1 cellular context compared by ENCODE assay signal in genomic region chr5:151157426-151158286, GRCh38.
A peak's percentile ranks its signal among the peaks of the same experiment; 100 is the strongest.
TF ChIP-seq lines count a peak whose summit lies in the region.

Gene ANXA6, minus strand, starts transcription at chr5:151157779. Its CDS starts 9,878 bp downstream, at chr5:151147901.

TF ChIP-seq in HepG2, 621 proteins besides CTCF, POLR2A, EP300 and RAD21 (continued from another document and continues in another):
- TF ChIP-seq ZNF687 (CRISPR knock-in tag; IDR thresholded peaks at IDR 0.05) (peak; percentile 95), ZNF3 (CRISPR knock-in tag; IDR thresholded peaks at IDR 0.05) (no peak), ZNF101 (CRISPR knock-in tag; IDR thresholded peaks at IDR 0.05; ENCODE audit: borderline replicate concordance, low read depth) (no peak), PAWR (CRISPR knock-in tag; IDR thresholded peaks at IDR 0.05; ENCODE audit: borderline replicate concordance) (no peak), SRY (CRISPR knock-in tag; IDR thresholded peaks at IDR 0.05) (no peak), MAF1 (CRISPR knock-in tag; IDR thresholded peaks at IDR 0.05; ENCODE audit: borderline replicate concordance) (no peak), TGIF2 (CRISPR knock-in tag; IDR thresholded peaks at IDR 0.05) (0 out of 2 replicates have a peak, but pooled peaks have one; percentile 13), ZNF383 (CRISPR knock-in tag; IDR thresholded peaks at IDR 0.05; ENCODE audit: borderline replicate concordance) (no peak), ZSCAN29 (CRISPR knock-in tag; conservative IDR thresholded peaks at IDR 0.05) (0 out of 2 replicates have a peak, but pooled peaks have one; percentile 41), HNF1B (CRISPR knock-in tag; IDR thresholded peaks at IDR 0.05) (no peak), AHR (CRISPR knock-in tag; IDR thresholded peaks at IDR 0.05) (no peak), CHCHD3 (CRISPR knock-in tag; IDR thresholded peaks at IDR 0.05) (no peak), ZFAT (CRISPR knock-in tag; conservative IDR thresholded peaks at IDR 0.05) (no peak), RFX3 (CRISPR knock-in tag; IDR thresholded peaks at IDR 0.05) (no peak), CEBPZ (IDR thresholded peaks at IDR 0.05; ENCODE audit: low read length) (no peak), ATF6 (CRISPR knock-in tag; conservative IDR thresholded peaks at IDR 0.05) (no peak), ZNF296 (CRISPR knock-in tag; conservative IDR thresholded peaks at IDR 0.05) (no peak; the same call in 1 of the 2 replicates), ZNF569 (CRISPR knock-in tag; IDR thresholded peaks at IDR 0.05; ENCODE audit: borderline replicate concordance) (peak; percentile 47; the same call in 1 of the 2 replicates), ZNF75D (CRISPR knock-in tag; IDR thresholded peaks at IDR 0.05; ENCODE audit: borderline replicate concordance) (no peak), TBX3 (IDR thresholded peaks at IDR 0.05; ENCODE audit: borderline replicate concordance) (no peak), ATF7 (IDR thresholded peaks at IDR 0.05) (no peak), ATF7 (CRISPR knock-in tag; IDR thresholded peaks at IDR 0.05) (no peak), MEIS1 (CRISPR knock-in tag; IDR thresholded peaks at IDR 0.05; ENCODE audit: borderline replicate concordance) (0 out of 2 replicates have a peak, but pooled peaks have one; percentile 42), ZSCAN20 (CRISPR knock-in tag; IDR thresholded peaks at IDR 0.05; ENCODE audit: borderline replicate concordance) (no peak; the same call in 1 of the 2 replicates), JUND (CRISPR knock-in tag; IDR thresholded peaks at IDR 0.05) (no peak), TCF7 (IDR thresholded peaks at IDR 0.05; ENCODE audit: low read depth) (no peak), TFAP4 (IDR thresholded peaks at IDR 0.05; ENCODE audit: borderline replicate concordance, low read depth) (no peak), NFE2L1 (CRISPR knock-in tag; IDR thresholded peaks at IDR 0.05; ENCODE audit: borderline replicate concordance) (no peak), ZNF143 (CRISPR knock-in tag; IDR thresholded peaks at IDR 0.05) (no peak), ZNF839 (CRISPR knock-in tag; IDR thresholded peaks at IDR 0.05; ENCODE audit: borderline replicate concordance) (no peak), ARNTL (CRISPR knock-in tag; IDR thresholded peaks at IDR 0.05) (no peak; the same call in 1 of the 2 replicates), RFXANK (CRISPR knock-in tag; IDR thresholded peaks at IDR 0.05) (no peak), ZNF468 (CRISPR knock-in tag; IDR thresholded peaks at IDR 0.05) (no peak), ZNF737 (CRISPR knock-in tag; IDR thresholded peaks at IDR 0.05; ENCODE audit: borderline replicate concordance) (no peak), NFKB2 (CRISPR knock-in tag; IDR thresholded peaks at IDR 0.05; ENCODE audit: borderline replicate concordance) (peak; percentile 69; the same call in 1 of the 2 replicates), THAP7 (CRISPR knock-in tag; IDR thresholded peaks at IDR 0.05) (no peak), GATAD1 (CRISPR knock-in tag; IDR thresholded peaks at IDR 0.05) (0 out of 2 replicates have a peak, but pooled peaks have one; percentile 2), ZNF841 (CRISPR knock-in tag; IDR thresholded peaks at IDR 0.05; ENCODE audit: borderline replicate concordance) (no peak), ZNF704 (CRISPR knock-in tag; IDR thresholded peaks at IDR 0.05; ENCODE audit: borderline replicate concordance) (peak; percentile 52; the same call in 1 of the 2 replicates), ZNF432 (CRISPR knock-in tag; IDR thresholded peaks at IDR 0.05; ENCODE audit: borderline replicate concordance) (no peak), MXD3 (CRISPR knock-in tag; IDR thresholded peaks at IDR 0.05) (no peak; the same call in 1 of the 2 replicates), ZNF382 (CRISPR knock-in tag; IDR thresholded peaks at IDR 0.05; ENCODE audit: borderline replicate concordance) (no peak), ZNF607 (CRISPR knock-in tag; IDR thresholded peaks at IDR 0.05; ENCODE audit: borderline replicate concordance) (no peak), IKZF5 (CRISPR knock-in tag; IDR thresholded peaks at IDR 0.05) (no peak), ZNF501 (CRISPR knock-in tag; IDR thresholded peaks at IDR 0.05) (peak; percentile 37; the same call in 1 of the 2 replicates), HCFC1 (IDR thresholded peaks at IDR 0.05; ENCODE audit: low read depth, low read length) (no peak), RORA (CRISPR knock-in tag; IDR thresholded peaks at IDR 0.05) (no peak), ZNF556 (CRISPR knock-in tag; IDR thresholded peaks at IDR 0.05; ENCODE audit: borderline replicate concordance) (no peak; the same call in 1 of the 2 replicates), NFYC (CRISPR knock-in tag; IDR thresholded peaks at IDR 0.05) (peak; percentile 79), RARG (CRISPR knock-in tag; IDR thresholded peaks at IDR 0.05; ENCODE audit: low read depth) (no peak), MXD4 (CRISPR knock-in tag; IDR thresholded peaks at IDR 0.05) (peak; percentile 80; the same call in 1 of the 2 replicates), ZNF354B (CRISPR knock-in tag; IDR thresholded peaks at IDR 0.05) (no peak), ZBTB37 (CRISPR knock-in tag; IDR thresholded peaks at IDR 0.05) (no peak), HNRNPUL1 (IDR thresholded peaks at IDR 0.05; ENCODE audit: low read depth, low read length) (no peak), RFX1 (IDR thresholded peaks at IDR 0.05) (no peak), ZNF768 (CRISPR knock-in tag; IDR thresholded peaks at IDR 0.05) (peak; percentile 59; the same call in 1 of the 2 replicates)
